ENCODE assay signal across 24 cellular contexts in genomic region chrX:129797251-129797906, GRCh38. TPM values are rescaled to one million over a fixed set of nuclear protein-coding genes. Genes with fewer than 3 reads are reported as not detected.
DNase-seq lines count a peak whose midpoint lies in the region; ATAC-seq and TF ChIP-seq lines count a peak whose summit lies in the region.
"Had no signal": no experiment of that assay in that cellular context is flagged by ENCODE, and none has a peak within 500 bp of the region (broad histone marks: within the 10 kb centered on the region; RNA-seq: fewer than 3 reads in every experiment).

No MANE protein-coding gene starts in this region.

- DNase-seq in activated T-cell treated with anti-CD3 and anti-CD28 coated beads, Interleukin-2, amount 50 U/mL, for 72 hours, result no peak
- DNase-seq in activated T-cell treated with anti-CD3 and anti-CD28 coated beads, Interleukin-2, amount 50 U/mL, for 4 hours, result no peak
- no peak for DNase-seq in effector memory CD8-positive, alpha-beta T cell
- DNase-seq in stimulated activated naive B cell treated with anti-CD40 and anti-IgM and Interleukin-4, amounts not matched to agents 10 μg/mL and 1 μg/mL and 100 μg/mL, for 72 hours, result no peak
- DNase-seq in Caco-2 (no peak), C1 segment of cervical spinal cord (lab: John Stamatoyannopoulos, UW) (no peak)
- DNase-seq: activated CD4-positive, CD25-positive, alpha-beta regulatory T cell; activated effector memory CD4-positive, alpha-beta T cell treated with Interleukin-2 at 50 U/mL for 16 hours; H7; kidney glomerular epithelial cell; lower lobe of right lung; NCI-H146; NCI-H510A treated with DMSO at 0.1 percent for 48 hours; NK-92 treated with Interleukin-12 subunit alpha and Interleukin-12 subunit beta, amount 100 ng/mL, for 24 hours; nucleus accumbens; SHP77 treated with DMSO at 0.1 percent for 48 hours; small intestine; stimulated activated CD4-positive, alpha-beta T cell treated with anti-CD3 and anti-CD28 coated beads, Interleukin-2, amount 100 ng/mL, for 24 hours; testis had no signal

- peaks cover 0 to 7% of the 10 kb centered on the region in 2 donors for H3K36me3 Mint-ChIP-seq in activated T-cell treated with anti-CD3 and anti-CD28 coated beads, Interleukin-2, amount 50 U/mL, for 72 hours (ENCODE audit: insufficient read depth in 2 of 2)
- peaks cover 8% of the 10 kb centered on the region for H3K36me3 Mint-ChIP-seq in activated T-cell treated with anti-CD3 and anti-CD28 coated beads, Interleukin-2, amount 50 U/mL, for 4 hours (ENCODE audit: insufficient read depth)
- peaks cover 50% of the 10 kb centered on the region for H3K36me3 Mint-ChIP-seq in effector memory CD8-positive, alpha-beta T cell (ENCODE audit: insufficient read depth)
- peaks cover 10 to 25% of the 10 kb centered on the region in 2 donors for H3K36me3 Mint-ChIP-seq in stimulated activated naive B cell treated with anti-CD40 and anti-IgM and Interleukin-4, amounts not matched to agents 10 μg/mL and 1 μg/mL and 100 μg/mL, for 72 hours
- H3K36me3 Mint-ChIP-seq in Caco-2 (ENCODE audit: insufficient read depth, unreplicated experiment), result no peaks in the 10 kb centered on the region

- ATAC-seq in activated T-cell treated with anti-CD3 and anti-CD28 coated beads, Interleukin-2, amount 50 U/mL, for 72 hours (replicated peaks in 1 of 2), result peak; percentile 14 to 23
- ATAC-seq in activated T-cell treated with anti-CD3 and anti-CD28 coated beads, Interleukin-2, amount 50 U/mL, for 4 hours, result no peak
- ATAC-seq in effector memory CD8-positive, alpha-beta T cell (replicated peaks), result no peak
- peak; percentile 12 to 23 for ATAC-seq in stimulated activated naive B cell treated with anti-CD40 and anti-IgM and Interleukin-4, amounts not matched to agents 10 μg/mL and 1 μg/mL and 100 μg/mL, for 72 hours (replicated peaks)
- ATAC-seq in GM18858 (IDR thresholded peaks at IDR 0.05; ENCODE audit: unreplicated experiment), result no peak
- ATAC-seq: lower lobe of right lung, Panc1 had no signal

- peak; percentile 56 for TF ChIP-seq POLR2A in GM19193 (IDR thresholded peaks at IDR 0.05; ENCODE audit: extremely low read depth, insufficient read depth, insufficient read length)

- H3K4me1 Mint-ChIP-seq in activated T-cell treated with anti-CD3 and anti-CD28 coated beads, Interleukin-2, amount 50 U/mL, for 72 hours (ENCODE audit: low read depth), result peaks cover 32% of the 10 kb centered on the region
- H3K4me1 Mint-ChIP-seq in activated T-cell treated with anti-CD3 and anti-CD28 coated beads, Interleukin-2, amount 50 U/mL, for 4 hours (ENCODE audit: low read depth), result peaks cover 18% of the 10 kb centered on the region
- H3K4me1 Mint-ChIP-seq in effector memory CD8-positive, alpha-beta T cell (ENCODE audit: low read depth in 2 of 2), result peaks cover 15 to 16% of the 10 kb centered on the region in 2 donors
- peaks cover 13 to 29% of the 10 kb centered on the region in 2 donors for H3K4me1 Mint-ChIP-seq in stimulated activated naive B cell treated with anti-CD40 and anti-IgM and Interleukin-4, amounts not matched to agents 10 μg/mL and 1 μg/mL and 100 μg/mL, for 72 hours
- no peaks in the 10 kb centered on the region for H3K4me1 Mint-ChIP-seq in Caco-2 (ENCODE audit: low read depth, unreplicated experiment)

- no peak overlapping the region for H3K4me3 ChIP-seq in Caco-2 (ENCODE audit: low read depth, low read length)
- H3K4me3 ChIP-seq: BLaER1, lower lobe of right lung, testis, vagina had no signal

- POLR2A ChIA-PET in Caco-2 (lab: Charles Lee), result no interaction called here

- no peak overlapping the region for H3K27ac Mint-ChIP-seq in activated T-cell treated with anti-CD3 and anti-CD28 coated beads, Interleukin-2, amount 50 U/mL, for 72 hours
- peak overlapping the region; percentile 41 to 69 for H3K27ac Mint-ChIP-seq in effector memory CD8-positive, alpha-beta T cell
- no peak overlapping the region for H3K27ac Mint-ChIP-seq in stimulated activated naive B cell treated with anti-CD40 and anti-IgM and Interleukin-4, amounts not matched to agents 10 μg/mL and 1 μg/mL and 100 μg/mL, for 72 hours
- H3K27ac Mint-ChIP-seq in Caco-2 (ENCODE audit: unreplicated experiment), result no peak overlapping the region

- H3K27me3 ChIP-seq in Caco-2 (replicated peaks; ENCODE audit: control insufficient read depth, insufficient read depth, low read length), result no peaks in the 10 kb centered on the region
- H3K27me3 ChIP-seq: testis, vagina had no signal

- H3K9me3 Mint-ChIP-seq in activated T-cell treated with anti-CD3 and anti-CD28 coated beads, Interleukin-2, amount 50 U/mL, for 72 hours, result no peaks in the 10 kb centered on the region
- H3K9me3 Mint-ChIP-seq in activated T-cell treated with anti-CD3 and anti-CD28 coated beads, Interleukin-2, amount 50 U/mL, for 4 hours, result no peaks in the 10 kb centered on the region
- no peaks in the 10 kb centered on the region for H3K9me3 Mint-ChIP-seq in effector memory CD8-positive, alpha-beta T cell
- H3K9me3 Mint-ChIP-seq in stimulated activated naive B cell treated with anti-CD40 and anti-IgM and Interleukin-4, amounts not matched to agents 10 μg/mL and 1 μg/mL and 100 μg/mL, for 72 hours, result no peaks in the 10 kb centered on the region
- no peaks in the 10 kb centered on the region for H3K9me3 Mint-ChIP-seq in Caco-2 (ENCODE audit: unreplicated experiment)

- BruUV-seq in Caco-2 (replicated peaks; lab: Mats Ljungman, UMichigan), result no TSS peak

- H3K9me3 ChIP-seq in Caco-2, result no peaks in the 10 kb centered on the region
- H3K9me3 ChIP-seq: BLaER1, lower lobe of right lung, testis, vagina had no signal

- H3K4me1 ChIP-seq in Caco-2, result no peaks in the 10 kb centered on the region
- H3K4me1 ChIP-seq: BLaER1, lower lobe of right lung, testis, vagina had no signal

- intact Hi-C loops in Caco-2 (cut with micrococcal nuclease; ENCODE audit: unreplicated experiment), result no loop called here

- CTCF ChIA-PET in Caco-2 (lab: Charles Lee), result no interaction called here

- TF ChIP-seq CTCF in Caco-2 (IDR thresholded peaks at IDR 0.05; ENCODE audit: insufficient read depth in 1 of 2, low read depth in 1 of 2, low read length in 1 of 2, severe bottlenecking in 1 of 2, unreplicated experiment in 1 of 2), result no peak

- H3K27me3 Mint-ChIP-seq in activated T-cell treated with anti-CD3 and anti-CD28 coated beads, Interleukin-2, amount 50 U/mL, for 72 hours (ENCODE audit: low read depth), result no peaks in the 10 kb centered on the region
- H3K27me3 Mint-ChIP-seq in activated T-cell treated with anti-CD3 and anti-CD28 coated beads, Interleukin-2, amount 50 U/mL, for 4 hours (ENCODE audit: low read depth), result no peaks in the 10 kb centered on the region
- no peaks in the 10 kb centered on the region for H3K27me3 Mint-ChIP-seq in effector memory CD8-positive, alpha-beta T cell
- H3K27me3 Mint-ChIP-seq in stimulated activated naive B cell treated with anti-CD40 and anti-IgM and Interleukin-4, amounts not matched to agents 10 μg/mL and 1 μg/mL and 100 μg/mL, for 72 hours, result no peaks in the 10 kb centered on the region
- no peaks in the 10 kb centered on the region for H3K27me3 Mint-ChIP-seq in Caco-2 (ENCODE audit: insufficient read depth, unreplicated experiment)

- no peaks in the 10 kb centered on the region for H3K36me3 ChIP-seq in Caco-2 (ENCODE audit: control insufficient read depth, insufficient read depth, low read length)
- H3K36me3 ChIP-seq: vagina had no signal

- H3K4me3 Mint-ChIP-seq in activated T-cell treated with anti-CD3 and anti-CD28 coated beads, Interleukin-2, amount 50 U/mL, for 72 hours, result no peak overlapping the region
- no peak overlapping the region for H3K4me3 Mint-ChIP-seq in activated T-cell treated with anti-CD3 and anti-CD28 coated beads, Interleukin-2, amount 50 U/mL, for 4 hours
- no peak overlapping the region for H3K4me3 Mint-ChIP-seq in effector memory CD8-positive, alpha-beta T cell
- peak overlapping the region in 1 of 2 donors; percentile 58 for H3K4me3 Mint-ChIP-seq in stimulated activated naive B cell treated with anti-CD40 and anti-IgM and Interleukin-4, amounts not matched to agents 10 μg/mL and 1 μg/mL and 100 μg/mL, for 72 hours
- H3K4me3 Mint-ChIP-seq in Caco-2 (ENCODE audit: unreplicated experiment), result no peak overlapping the region

RNA-seq across cellular contexts. Expression of gene SASH3, which starts 17.6 kb away (rescaled TPM):
- 100 to 1,000 TPM; 148 to 166 TPM for total RNA-seq in activated T-cell treated with anti-CD3 and anti-CD28 coated beads, Interleukin-2, amount 50 U/mL, for 72 hours
- total RNA-seq in activated T-cell treated with anti-CD3 and anti-CD28 coated beads, Interleukin-2, amount 50 U/mL, for 4 hours, result 100 to 1,000 TPM in 2 of 3 donors, 10 to 100 TPM in 1; 92.5 to 114 (median 108) TPM
- not detected in 2 replicates for total RNA-seq in Caco-2 (2022)
- total RNA-seq: H7 had no signal

RNA-seq across cellular contexts. Expression of gene ZDHHC9, which starts 46.3 kb away (rescaled TPM):
- 10 to 100 TPM; 12.6 to 12.8 TPM for total RNA-seq in activated T-cell treated with anti-CD3 and anti-CD28 coated beads, Interleukin-2, amount 50 U/mL, for 72 hours
- 10 to 100 TPM; 12.3 to 14.2 (median 12.7) TPM for total RNA-seq in activated T-cell treated with anti-CD3 and anti-CD28 coated beads, Interleukin-2, amount 50 U/mL, for 4 hours
- 41.0 and 41.2 TPM in 2 replicates for total RNA-seq in Caco-2 (2022)

RNA-seq across cellular contexts. Expression of gene XPNPEP2, which starts 58.6 kb away (rescaled TPM):
- under 1 TPM; 0.24 to 0.42 TPM for total RNA-seq in activated T-cell treated with anti-CD3 and anti-CD28 coated beads, Interleukin-2, amount 50 U/mL, for 72 hours
- total RNA-seq in activated T-cell treated with anti-CD3 and anti-CD28 coated beads, Interleukin-2, amount 50 U/mL, for 4 hours, result under 1 TPM; 0.05 to 0.13 (median 0.08) TPM
- total RNA-seq in Caco-2 (2022), result 0.32 TPM in 2 replicates

Comparison
In these comparisons a context has a peak if more than half of its experiments do, and no peak if none do; other contexts are left out.
1. ATAC-seq: peak in activated T-cell treated with anti-CD3 and anti-CD28 coated beads, Interleukin-2, amount 50 U/mL, for 72 hours (2 of 2) and stimulated activated naive B cell treated with anti-CD40 and anti-IgM and Interleukin-4, amounts not matched to agents 10 μg/mL and 1 μg/mL and 100 μg/mL, for 72 hours (2 of 2); none in activated T-cell treated with anti-CD3 and anti-CD28 coated beads, Interleukin-2, amount 50 U/mL, for 4 hours (0 of 2), effector memory CD8-positive, alpha-beta T cell (single experiment) and GM18858 (single experiment).
2. H3K27ac Mint-ChIP-seq: peak in effector memory CD8-positive, alpha-beta T cell (2 of 2); none in activated T-cell treated with anti-CD3 and anti-CD28 coated beads, Interleukin-2, amount 50 U/mL, for 72 hours (single experiment), stimulated activated naive B cell treated with anti-CD40 and anti-IgM and Interleukin-4, amounts not matched to agents 10 μg/mL and 1 μg/mL and 100 μg/mL, for 72 hours (single experiment) and Caco-2 (single experiment).
3. RNA of gene SASH3, which starts 17.6 kb away (total RNA-seq): 148 to 166 TPM in activated T-cell treated with anti-CD3 and anti-CD28 coated beads, Interleukin-2, amount 50 U/mL, for 72 hours and 92.5 to 114 TPM in activated T-cell treated with anti-CD3 and anti-CD28 coated beads, Interleukin-2, amount 50 U/mL, for 4 hours; not detected in Caco-2; every median in the first group is over 10 times any median in the second.